1 cellular context compared by ENCODE assay signal in the genomic region with DNA sequence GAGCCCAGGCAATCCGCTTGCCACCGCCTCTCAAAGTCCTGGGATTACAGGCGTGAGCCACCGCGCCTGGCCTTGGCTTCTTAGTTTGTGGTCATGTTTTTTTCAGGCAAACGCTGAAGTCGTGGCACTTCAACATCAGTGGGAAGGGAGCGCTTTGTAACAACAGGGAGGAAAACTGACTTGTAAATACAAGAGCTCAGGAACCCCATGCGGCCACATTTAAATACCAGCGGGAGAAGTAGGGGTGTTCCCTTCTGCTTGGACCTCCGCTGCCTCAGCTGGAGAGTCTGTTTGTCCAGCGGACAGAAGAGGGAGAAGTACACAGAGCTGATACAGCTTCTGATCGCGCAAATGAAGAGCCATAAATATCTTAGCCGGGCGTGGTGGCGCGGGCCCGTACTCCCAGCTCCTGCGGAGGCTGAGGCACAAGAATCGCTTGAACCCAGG.
TF ChIP-seq lines count a peak whose summit lies in the region.

No MANE protein-coding gene starts in this region.

TF ChIP-seq in WTC11, 78 proteins besides CTCF, POLR2A, EP300 and RAD21:
- no peak for TF ChIP-seq SP1 (CRISPR knock-in tag; conservative IDR thresholded peaks at IDR 0.05)
- TF ChIP-seq ZNF121 (CRISPR knock-in tag; IDR thresholded peaks at IDR 0.05): peak; percentile 44; the same call in 1 of the 2 replicates
- TF ChIP-seq TEAD1 (CRISPR knock-in tag; IDR thresholded peaks at IDR 0.05): 0 out of 2 replicates have a peak, but pooled peaks have one; percentile 59
- peak; percentile 70; the same call in 1 of the 2 replicates for TF ChIP-seq FOXK1 (CRISPR knock-in tag; IDR thresholded peaks at IDR 0.05)
- TF ChIP-seq NFATC4 (CRISPR knock-in tag; IDR thresholded peaks at IDR 0.05): no peak
- TF ChIP-seq ZNF423 (CRISPR knock-in tag; IDR thresholded peaks at IDR 0.05): peak; percentile 41; the same call in 1 of the 2 replicates
